Comparison of ENCODE assay signal across 8 cellular contexts in the genomic region with DNA sequence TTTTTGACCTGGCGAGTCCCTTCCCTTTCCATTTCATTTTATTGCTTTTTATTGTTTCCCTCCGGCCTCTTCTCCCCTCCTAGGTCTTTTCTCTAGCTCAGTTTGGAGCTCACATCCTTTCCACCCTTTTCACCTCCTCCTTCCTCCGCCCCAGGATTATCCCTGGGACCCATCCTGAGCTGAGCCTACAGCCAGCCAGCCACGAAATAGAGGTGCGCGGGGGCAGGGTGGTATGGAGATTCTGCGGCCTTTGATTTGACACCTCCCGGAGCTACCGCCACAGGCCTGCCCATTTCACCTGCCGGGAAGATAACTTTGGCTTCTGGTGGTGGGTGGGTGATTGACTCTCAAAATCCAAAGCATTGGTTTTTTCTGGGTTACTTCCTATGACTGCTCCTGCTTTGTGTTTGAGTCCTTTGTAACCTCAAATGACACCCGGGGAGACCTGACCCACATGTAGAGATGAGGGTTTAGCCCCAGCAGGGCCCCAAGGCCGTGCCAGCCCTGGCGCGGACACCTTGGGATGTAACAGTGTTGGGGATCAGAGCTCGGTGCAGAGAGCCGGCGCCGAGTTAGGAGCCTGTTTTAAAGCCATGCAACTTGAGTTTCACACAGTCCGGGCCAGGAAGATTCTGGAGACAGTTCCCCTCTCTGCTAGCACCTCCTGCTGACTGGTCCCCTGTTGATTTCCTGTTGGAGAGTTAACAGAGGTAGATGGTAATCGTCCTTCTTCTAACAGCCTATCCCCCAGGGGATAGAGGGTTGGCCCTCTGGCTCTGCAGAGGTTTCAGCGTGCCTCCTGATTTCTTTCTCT. TPM values are rescaled to one million over a fixed set of nuclear protein-coding genes. Genes with fewer than 3 reads are reported as not detected.
DNase-seq lines count a peak whose midpoint lies in the region; ATAC-seq and TF ChIP-seq lines count a peak whose summit lies in the region.

No MANE protein-coding gene starts in this region.

- H3K36me3 ChIP-seq in BLaER1 (no peaks in the 10 kb centered on the region), rectal smooth muscle tissue (ENCODE audit: control insufficient read depth, insufficient read depth, low read length) (no peaks in the 10 kb centered on the region)

- H3K4me1 Mint-ChIP-seq in glutamatergic neuron (ENCODE audit: low read depth, unreplicated experiment): peaks cover 48% of the 10 kb centered on the region

- H3K4me3 Mint-ChIP-seq in glutamatergic neuron (ENCODE audit: unreplicated experiment): peak overlapping the region; percentile 86

- peak overlapping the region; percentile 8 for H3K27ac Mint-ChIP-seq in glutamatergic neuron (ENCODE audit: unreplicated experiment)

- peaks cover 15% of the 10 kb centered on the region for H3K27me3 Mint-ChIP-seq in glutamatergic neuron (ENCODE audit: unreplicated experiment)

- H3K4me2 ChIP-seq in BLaER1: peak overlapping the region; percentile 97

- no peak for TF ChIP-seq CTCF in glutamatergic neuron (IDR thresholded peaks at IDR 0.05; ENCODE audit: partially characterized antibody, unreplicated experiment)

- H3K9ac ChIP-seq in BLaER1 (no peak overlapping the region), rectal smooth muscle tissue (ENCODE audit: low read length) (no peak overlapping the region)

- H3K4me3 ChIP-seq in BLaER1: peak overlapping the region; percentile 76; the same call in 1 of the 2 replicates
- peak overlapping the region; percentile 72 for H3K4me3 ChIP-seq in rectal smooth muscle tissue (ENCODE audit: low read length)

- H3K9me3 Mint-ChIP-seq in glutamatergic neuron (ENCODE audit: unreplicated experiment): peaks cover 3% of the 10 kb centered on the region

- no peaks in the 10 kb centered on the region for H3K36me3 Mint-ChIP-seq in glutamatergic neuron (ENCODE audit: unreplicated experiment)

- H4K20me1 ChIP-seq in BLaER1: peaks cover 19% of the 10 kb centered on the region

- DNase-seq in NCI-H526 (lab: John Stamatoyannopoulos, UW): peak; percentile 70 to 76
- peak; percentile 48 for DNase-seq in activated effector memory CD4-positive, alpha-beta T cell treated with Interleukin-2 at 50 U/mL for 16 hours
- no peak for DNase-seq in glutamatergic neuron
- DNase-seq in NCI-H1417 treated with DMSO at 0.1 percent for 48 hours (lab: John Stamatoyannopoulos, UW): no peak

- no peaks in the 10 kb centered on the region for H3K9me3 ChIP-seq in BLaER1

- peaks cover 73% of the 10 kb centered on the region for H3K4me1 ChIP-seq in BLaER1
- H3K4me1 ChIP-seq in rectal smooth muscle tissue (ENCODE audit: control insufficient read depth, insufficient read depth, low read length): peaks cover 50% of the 10 kb centered on the region

- ATAC-seq in GM19395 (IDR thresholded peaks at IDR 0.05; ENCODE audit: unreplicated experiment) (peak; percentile 21), HG02870 (IDR thresholded peaks at IDR 0.05; ENCODE audit: unreplicated experiment) (no peak)

- H3K27me3 ChIP-seq in BLaER1: peaks cover 57% of the 10 kb centered on the region
- no peaks in the 10 kb centered on the region for H3K27me3 ChIP-seq in rectal smooth muscle tissue (ENCODE audit: control insufficient read depth, insufficient read depth, low read length)

- H3K27ac ChIP-seq in BLaER1: no peak overlapping the region
- H3K27ac ChIP-seq in rectal smooth muscle tissue (ENCODE audit: low read depth, low read length): peak overlapping the region; percentile 93

RNA-seq across cellular contexts. Expression of a gene that starts 1.5 kb away (rescaled TPM):
- 2.4 TPM for total RNA-seq in glutamatergic neuron (ENCODE audit: unreplicated experiment)

Comparison
In these comparisons a context has a peak if more than half of its experiments do, and no peak if none do; other contexts are left out.
1. DNase-seq: peak in NCI-H526 (2 of 2) and activated effector memory CD4-positive, alpha-beta T cell treated with Interleukin-2 at 50 U/mL for 16 hours (single experiment); none in glutamatergic neuron (single experiment) and NCI-H1417 treated with DMSO at 0.1 percent for 48 hours (single experiment).